ENCODE assay signal across 11 cellular contexts in genomic region chr14:72907886-72908285, GRCh38. TPM values are rescaled to one million over a fixed set of nuclear protein-coding genes. Genes with fewer than 3 reads are reported as not detected.
A peak's percentile ranks its signal among the peaks of the same experiment; 100 is the strongest.
DNase-seq lines count a peak whose midpoint lies in the region; TF ChIP-seq lines count a peak whose summit lies in the region.
"Had no signal": no experiment of that assay in that cellular context is flagged by ENCODE, and none has a peak within 500 bp of the region (broad histone marks: within the 10 kb centered on the region; RNA-seq: fewer than 3 reads in every experiment).

No MANE protein-coding gene starts in this region.

- H2BK20ac ChIP-seq in H9 (ENCODE audit: low read depth, low read length, poor library complexity, severe bottlenecking) = no peak overlapping the region

- H3K9ac ChIP-seq in H9 (ENCODE audit: extremely low read depth, insufficient read length, low read length) = no peak overlapping the region
- H3K9ac ChIP-seq in SK-N-MC (ENCODE audit: insufficient read length) = no peak overlapping the region

- peak overlapping the region; percentile 29 for H3K4me3 ChIP-seq in ACC112 (ENCODE audit: low read depth, low read length)
- H3K4me3 ChIP-seq in SK-N-MC = peak overlapping the region; percentile 51
- H3K4me3 ChIP-seq in hepatocyte = no peak overlapping the region
- H3K4me3 ChIP-seq in effector memory CD4-positive, alpha-beta T cell (ENCODE audit: insufficient read depth, low read depth, low read length, poor library complexity, severe bottlenecking) = no peak overlapping the region

- H3K27me3 ChIP-seq in ACC112 (ENCODE audit: insufficient read depth, low read length) = no peaks in the 10 kb centered on the region
- H3K27me3 ChIP-seq in H9 (ENCODE audit: insufficient read depth, low read length) = no peaks in the 10 kb centered on the region
- H3K27me3 ChIP-seq in hepatocyte = no peaks in the 10 kb centered on the region
- H3K27me3 ChIP-seq in effector memory CD4-positive, alpha-beta T cell (replicated peaks; ENCODE audit: control insufficient read depth, insufficient read depth, low read length, poor library complexity, severe bottlenecking) = no peaks in the 10 kb centered on the region

- H3T11ph ChIP-seq in H9 (ENCODE audit: low read length) = no peak overlapping the region

- no peak overlapping the region for H2AK5ac ChIP-seq in H9 (ENCODE audit: insufficient read length, low read length)

- no peak overlapping the region for H3K27ac Mint-ChIP-seq in H9

- H3K4me1 ChIP-seq in ACC112 (ENCODE audit: control insufficient read depth, insufficient read depth, low read length, unreplicated experiment) = peaks cover 32% of the 10 kb centered on the region
- no peaks in the 10 kb centered on the region for H3K4me1 ChIP-seq in H9 (ENCODE audit: insufficient read depth, low read length)
- peaks cover 11% of the 10 kb centered on the region for H3K4me1 ChIP-seq in hepatocyte (ENCODE audit: insufficient read depth)
- no peaks in the 10 kb centered on the region for H3K4me1 ChIP-seq in effector memory CD4-positive, alpha-beta T cell (ENCODE audit: control insufficient read depth, insufficient read depth, low read length, poor library complexity, severe bottlenecking)

- H4K5ac ChIP-seq in H9 (ENCODE audit: insufficient read length, low read depth, low read length) = no peak overlapping the region

- no CpG with 5 or more reads among the region's 5 CpGs for WGBS in H9 (ENCODE audit: extremely low coverage, insufficient read length, low lambda C conversion rate)
- 16% methylated on average over 5 of the region's 5 CpGs for WGBS in hepatocyte (ENCODE audit: low lambda C conversion rate, missing lambda C conversion rate)

- peaks cover 32% of the 10 kb centered on the region for H3K27me3 Mint-ChIP-seq in H9 (ENCODE audit: low read depth)

- no peaks in the 10 kb centered on the region for H3K79me1 ChIP-seq in H9 (ENCODE audit: insufficient read depth, low read depth, low read length, poor library complexity, severe bottlenecking)

- no peak overlapping the region for H3K4ac ChIP-seq in H9 (ENCODE audit: low read depth, low read length)

- H3K56ac ChIP-seq in H9 (ENCODE audit: insufficient read length, low read depth, low read length) = no peak overlapping the region

- H3K36me3 ChIP-seq in ACC112 (ENCODE audit: insufficient read depth, low read length) = 0 out of 2 replicates have a peak, but pooled peaks cover 1% of the 10 kb centered on the region
- no peaks in the 10 kb centered on the region for H3K36me3 ChIP-seq in SK-N-MC (ENCODE audit: insufficient read depth, low read length)
- H3K36me3 ChIP-seq in hepatocyte (replicated peaks; ENCODE audit: insufficient read depth, low read depth) = no peaks in the 10 kb centered on the region
- no peaks in the 10 kb centered on the region for H3K36me3 ChIP-seq in effector memory CD4-positive, alpha-beta T cell (ENCODE audit: control insufficient read depth, insufficient read depth, low read length)

- DNase-seq in H9 (no peak), SK-N-MC (ENCODE audit: low read depth, low spot score) (no peak), hepatocyte (ENCODE audit: low spot score) (peak; percentile 39), CD1c-positive myeloid dendritic cell (ENCODE audit: extremely low spot score) (no peak), Ammon's horn (ENCODE audit: low spot score) (no peak), SIG-M5 treated with dmso at 0.1 percent for 504 hours (lab: John Stamatoyannopoulos, UW; ENCODE audit: unreplicated experiment) (no peak)
- DNase-seq in effector memory CD4-positive, alpha-beta T cell = no peak
- DNase-seq: activated gamma-delta T cell treated with Interleukin-2 at 50 U/mL for 16 hours, NCI-H1694 treated with DMSO at 0.1 percent for 48 hours, T-helper 9 cell had no signal

- H3K9me3 ChIP-seq in H9 (ENCODE audit: control insufficient read depth, low read depth, low read length) = no peaks in the 10 kb centered on the region
- no peaks in the 10 kb centered on the region for H3K9me3 ChIP-seq in SK-N-MC (ENCODE audit: low read depth, low read length)
- no peaks in the 10 kb centered on the region for H3K9me3 ChIP-seq in hepatocyte (ENCODE audit: low read depth)
- H3K9me3 ChIP-seq in effector memory CD4-positive, alpha-beta T cell (ENCODE audit: control insufficient read depth, low read length) = no peaks in the 10 kb centered on the region

- no peak overlapping the region for H3K27ac ChIP-seq in ACC112 (ENCODE audit: low read depth, low read length)
- no peak overlapping the region for H3K27ac ChIP-seq in H9 (ENCODE audit: insufficient read length, low read depth, low read length)
- H3K27ac ChIP-seq in SK-N-MC = no peak overlapping the region
- peak overlapping the region; percentile 70 for H3K27ac ChIP-seq in hepatocyte
- H3K27ac ChIP-seq in effector memory CD4-positive, alpha-beta T cell (ENCODE audit: insufficient read depth, low read length, poor library complexity, severe bottlenecking) = no peak overlapping the region

- TF ChIP-seq CTCF in H9 (conservative IDR thresholded peaks at IDR 0.05) (no peak), hepatocyte (IDR thresholded peaks at IDR 0.05; ENCODE audit: poor library complexity) (no peak)

- H3K79me2 ChIP-seq in ACC112 (ENCODE audit: control insufficient read depth, insufficient read depth, low read length, unreplicated experiment) (no peaks in the 10 kb centered on the region), H9 (ENCODE audit: insufficient read depth, low read length) (no peaks in the 10 kb centered on the region), hepatocyte (no peaks in the 10 kb centered on the region)

- H3K4me2 ChIP-seq in H9 (ENCODE audit: insufficient read depth, insufficient read length, low read length) (peak overlapping the region; percentile 0), hepatocyte (peak overlapping the region; percentile 57)

- H4K20me1 ChIP-seq in H9 (ENCODE audit: control insufficient read depth, insufficient read depth, insufficient read length) (no peaks in the 10 kb centered on the region), hepatocyte (ENCODE audit: insufficient read depth, poor library complexity, severe bottlenecking) (no peaks in the 10 kb centered on the region)

- no peak overlapping the region for H3K23ac ChIP-seq in H9 (ENCODE audit: insufficient read length, low read depth, low read length)

- no peak overlapping the region for H3K18ac ChIP-seq in H9 (ENCODE audit: insufficient read length, low read depth, low read length)

- H2BK15ac ChIP-seq in H9 (ENCODE audit: low read depth, low read length) = no peak overlapping the region

- no peak overlapping the region; a peak in 1 of 5 replicates for H3K4me3 Mint-ChIP-seq in H9

- H3K36me3 Mint-ChIP-seq in H9 (ENCODE audit: insufficient read depth in 1 of 3, low read depth in 3 of 3) = no peaks in the 10 kb centered on the region

- H2AFZ ChIP-seq in ACC112 (ENCODE audit: low read length, unreplicated experiment) = no peak overlapping the region
- no peak overlapping the region for H2AFZ ChIP-seq in H9 (ENCODE audit: low read length)
- peak overlapping the region; percentile 34 for H2AFZ ChIP-seq in hepatocyte

- H3K23me2 ChIP-seq in H9 (ENCODE audit: insufficient read length, low read depth, low read length, poor library complexity, severe bottlenecking) = no peaks in the 10 kb centered on the region

- H2BK5ac ChIP-seq in H9 (ENCODE audit: insufficient read length, low read length) = no peak overlapping the region

- no peaks in the 10 kb centered on the region; a peak in 1 of 5 replicates for H3K9me3 Mint-ChIP-seq in H9

- H2BK12ac ChIP-seq in H9 (ENCODE audit: insufficient read length, low read depth, low read length) = no peak overlapping the region

- H2BK120ac ChIP-seq in H9 (ENCODE audit: low read depth, low read length, poor library complexity, severe bottlenecking) = no peak overlapping the region

- H4K91ac ChIP-seq in H9 (ENCODE audit: insufficient read length, low read depth, low read length) = no peak overlapping the region

- peaks cover 25 to 26% of the 10 kb centered on the region in 2 experiments for H3K4me1 Mint-ChIP-seq in H9

- no peak overlapping the region for H3K14ac ChIP-seq in H9 (ENCODE audit: insufficient read depth, low read length)

- no peak overlapping the region for H4K8ac ChIP-seq in H9 (replicated peaks; ENCODE audit: insufficient read length, low read depth, low read length)

- H3K9me2 ChIP-seq in hepatocyte (replicated peaks; ENCODE audit: insufficient read depth) = no peaks in the 10 kb centered on the region

RNA-seq across cellular contexts. Expression of gene DPF3, which starts 14.0 kb away (rescaled TPM):
- not detected in 2 replicates for total RNA-seq in H9 (2021)
- total RNA-seq in hepatocyte = 0.47 and 0.76 TPM in 2 replicates
- polyA plus RNA-seq in hepatocyte = 0.21 and 0.73 TPM in 2 replicates

RNA-seq across cellular contexts. Expression of gene DCAF4, which starts 18.4 kb away (rescaled TPM):
- total RNA-seq in H9 (2021) = 30.2 and 32.0 TPM in 2 replicates
- total RNA-seq in hepatocyte = 17.8 and 21.6 TPM in 2 replicates
- polyA plus RNA-seq in hepatocyte = 8.5 and 13.3 TPM in 2 replicates

Comparison
In these comparisons a context has a peak if more than half of its experiments do, and no peak if none do; other contexts are left out.
1. H3K4me3 ChIP-seq: peak in ACC112 (single experiment) and SK-N-MC (single experiment); none in hepatocyte (single experiment) and effector memory CD4-positive, alpha-beta T cell (single experiment).